In genomic region chr10:46022978-46023702, GRCh38 we compare ENCODE assay signal across 8 cellular contexts. TPM values are rescaled to one million over a fixed set of nuclear protein-coding genes. Genes with fewer than 3 reads are reported as not detected.
A peak's percentile ranks its signal among the peaks of the same experiment; 100 is the strongest.
DNase-seq lines count a peak whose midpoint lies in the region; ATAC-seq, FAIRE-seq and TF ChIP-seq lines count a peak whose summit lies in the region.

No MANE protein-coding gene starts in this region.

- H3K9me3 ChIP-seq in cardiac muscle cell (ENCODE audit: low read depth) (no peaks in the 10 kb centered on the region), pancreas (no peaks in the 10 kb centered on the region), tibial artery (no peaks in the 10 kb centered on the region)

- H3K9me3 Mint-ChIP-seq in activated naive CD8-positive, alpha-beta T cell treated with anti-CD3 and anti-CD28 coated beads, Interleukin-2, amount 10 ng/mL, durations not matched to agents 7 days and 5 days = no peaks in the 10 kb centered on the region

- intact Hi-C loops in pancreas (cut with DNase I) (no loop called here), tibial artery (cut with DNase I; ENCODE audit: low total_unique reads) (no loop called here)

- peak overlapping the region; percentile 86 for H3K27ac ChIP-seq in cardiac muscle cell
- H3K27ac ChIP-seq in pancreas = peak overlapping the region; percentile 14 to 83 (median 60)
- H3K27ac ChIP-seq in tibial artery = peak overlapping the region; percentile 76 to 80

- POLR2A ChIA-PET in activated naive CD8-positive, alpha-beta T cell treated with anti-CD3 and anti-CD28 coated beads, Interleukin-2, amount 10 ng/mL, durations not matched to agents 7 days and 5 days (lab: Charles Lee) = interaction anchor here (0.9 kb wide), 1 partner anchor 52 kb away, joined by 3 read pairs; no protein-coding TSS in a partner anchor

- peaks cover 56% of the 10 kb centered on the region for H3K4me1 Mint-ChIP-seq in activated naive CD8-positive, alpha-beta T cell treated with anti-CD3 and anti-CD28 coated beads, Interleukin-2, amount 10 ng/mL, durations not matched to agents 7 days and 5 days

- peak overlapping the region; percentile 60 for H3K27ac Mint-ChIP-seq in activated naive CD8-positive, alpha-beta T cell treated with anti-CD3 and anti-CD28 coated beads, Interleukin-2, amount 10 ng/mL, durations not matched to agents 7 days and 5 days

- peaks cover 8% of the 10 kb centered on the region for H3K36me3 Mint-ChIP-seq in activated naive CD8-positive, alpha-beta T cell treated with anti-CD3 and anti-CD28 coated beads, Interleukin-2, amount 10 ng/mL, durations not matched to agents 7 days and 5 days

- peak; percentile 90 for ATAC-seq in GM21528 (IDR thresholded peaks at IDR 0.05; ENCODE audit: low FRiP score, unreplicated experiment)
- ATAC-seq in activated naive CD8-positive, alpha-beta T cell treated with anti-CD3 and anti-CD28 coated beads, Interleukin-2, amount 10 ng/mL, durations not matched to agents 7 days and 5 days (ENCODE audit: low read depth) = peak; percentile 99
- ATAC-seq in pancreas = peak; percentile 93 to 96 (median 96)

- DNase-seq in DMS53 treated with DMSO at 0.1 percent for 48 hours (lab: John Stamatoyannopoulos, UW; ENCODE audit: unreplicated experiment) (peak; percentile 91), HuH-7 (ENCODE audit: low spot score) (peak; percentile 69), SKM-1 treated with dmso at 0.1 percent for 144 hours (lab: John Stamatoyannopoulos, UW; ENCODE audit: unreplicated experiment) (peak; percentile 84), cardiac muscle cell (ENCODE audit: low read depth in 1 of 2, low spot score in 1 of 2) (peak; percentile 93 to 96), pancreas (peak; percentile 88 to 95 (median 91)), tibial artery (peak; percentile 89 to 95)
- DNase-seq in activated naive CD8-positive, alpha-beta T cell treated with anti-CD3 and anti-CD28 coated beads, Interleukin-2, amount 10 ng/mL, durations not matched to agents 7 days and 5 days = peak; percentile 82

- H3K4me3 Mint-ChIP-seq in activated naive CD8-positive, alpha-beta T cell treated with anti-CD3 and anti-CD28 coated beads, Interleukin-2, amount 10 ng/mL, durations not matched to agents 7 days and 5 days = peak overlapping the region; percentile 79

- 1% methylated on average over 36 to 49 of the region's 49 CpGs for WGBS in pancreas, 2 donors

- FAIRE-seq in pancreas (lab: Jason Lieb, UNC) = no peak

- no peaks in the 10 kb centered on the region for H3K27me3 ChIP-seq in cardiac muscle cell
- no peaks in the 10 kb centered on the region for H3K27me3 ChIP-seq in pancreas
- H3K27me3 ChIP-seq in tibial artery = no peaks in the 10 kb centered on the region

- H3K4me3 ChIP-seq in cardiac muscle cell = peak overlapping the region; percentile 61
- peak overlapping the region; percentile 33 to 58 (median 47) for H3K4me3 ChIP-seq in pancreas
- H3K4me3 ChIP-seq in tibial artery = peak overlapping the region; percentile 56 to 74

- no peaks in the 10 kb centered on the region for H3K27me3 Mint-ChIP-seq in activated naive CD8-positive, alpha-beta T cell treated with anti-CD3 and anti-CD28 coated beads, Interleukin-2, amount 10 ng/mL, durations not matched to agents 7 days and 5 days

- TF ChIP-seq CTCF in cardiac muscle cell (IDR thresholded peaks at IDR 0.05; ENCODE audit: low read depth, low read length) (peak; percentile 32), pancreas (IDR thresholded peaks at IDR 0.05) (no peak), tibial artery (IDR thresholded peaks at IDR 0.05) (peak in 1 of 2 experiments; percentile 9)

- H3K4me1 ChIP-seq in cardiac muscle cell (ENCODE audit: low read depth) (peaks cover 64% of the 10 kb centered on the region), pancreas (peaks cover 42 to 75% (median 43%) of the 10 kb centered on the region in 3 donors), tibial artery (peaks cover 0 to 77% (median 55%) of the 10 kb centered on the region in 4 donors)

- H3K36me3 ChIP-seq in cardiac muscle cell = no peaks in the 10 kb centered on the region
- H3K36me3 ChIP-seq in pancreas = no peaks in the 10 kb centered on the region
- H3K36me3 ChIP-seq in tibial artery = no peaks in the 10 kb centered on the region

RNA-seq across cellular contexts. Expression of gene NCOA4, which starts 7.3 kb away (rescaled TPM):
- 100 to 1,000 TPM; 102 to 106 TPM for total RNA-seq in activated naive CD8-positive, alpha-beta T cell treated with anti-CD3 and anti-CD28 coated beads, Interleukin-2, amount 10 ng/mL, durations not matched to agents 7 days and 5 days
- total RNA-seq in cardiac muscle cell (171 and 292 TPM in 2 replicates), pancreas (10 to 100 TPM; 39.9 to 69.4 (median 59.3) TPM)
- polyA plus RNA-seq in cardiac muscle cell (149 and 251 TPM in 2 replicates), pancreas (10 to 100 TPM; 16.7 to 32.5 TPM)

RNA-seq across cellular contexts. Expression of gene MSMB, which starts 22.9 kb away (rescaled TPM):
- total RNA-seq in activated naive CD8-positive, alpha-beta T cell treated with anti-CD3 and anti-CD28 coated beads, Interleukin-2, amount 10 ng/mL, durations not matched to agents 7 days and 5 days = not detected
- not detected in 2 replicates for total RNA-seq in cardiac muscle cell
- not detected in 2 replicates for polyA plus RNA-seq in cardiac muscle cell
- not detected for total RNA-seq in pancreas
- under 1 TPM in 1 of 2 donors, not detected in 1; 0.84 TPM for polyA plus RNA-seq in pancreas

RNA-seq across cellular contexts. Expression of gene TIMM23, which starts 50.9 kb away (rescaled TPM):
- 10 to 100 TPM; 42.7 to 43.8 TPM for total RNA-seq in activated naive CD8-positive, alpha-beta T cell treated with anti-CD3 and anti-CD28 coated beads, Interleukin-2, amount 10 ng/mL, durations not matched to agents 7 days and 5 days
- total RNA-seq in cardiac muscle cell (92.6 and 96.2 TPM in 2 replicates), pancreas (10 to 100 TPM; 12.9 to 21.5 (median 18.8) TPM)
- polyA plus RNA-seq in cardiac muscle cell (140 and 150 TPM in 2 replicates), pancreas (10 to 100 TPM; 28.2 to 32.7 TPM)

Comparison
In these comparisons a context has a peak if more than half of its experiments do, and no peak if none do; other contexts are left out.
1. Peak in every context shown above with its lines: DNase-seq, ATAC-seq, H3K4me3 ChIP-seq and H3K27ac ChIP-seq.